2 cellular contexts compared by ENCODE assay signal in genomic region chr11:125267548-125267947, GRCh38.
TF ChIP-seq lines count a peak whose summit lies in the region.

No MANE protein-coding gene starts in this region.

TF ChIP-seq in HEK293, 187 proteins besides CTCF, POLR2A, EP300 and RAD21:
- TF ChIP-seq INSM2 (tag by site-specific recombination; IDR thresholded peaks at IDR 0.05) = no peak
- peak; percentile 81 for TF ChIP-seq ZSCAN4 (tag by site-specific recombination; IDR thresholded peaks at IDR 0.05)

TF ChIP-seq in H1, 55 proteins besides CTCF, POLR2A, EP300 and RAD21 (continued from another document):
- TF ChIP-seq RBBP5 (IDR thresholded peaks at IDR 0.05; ENCODE audit: borderline replicate concordance, low read depth, low read length) = no peak
